In the genomic region with DNA sequence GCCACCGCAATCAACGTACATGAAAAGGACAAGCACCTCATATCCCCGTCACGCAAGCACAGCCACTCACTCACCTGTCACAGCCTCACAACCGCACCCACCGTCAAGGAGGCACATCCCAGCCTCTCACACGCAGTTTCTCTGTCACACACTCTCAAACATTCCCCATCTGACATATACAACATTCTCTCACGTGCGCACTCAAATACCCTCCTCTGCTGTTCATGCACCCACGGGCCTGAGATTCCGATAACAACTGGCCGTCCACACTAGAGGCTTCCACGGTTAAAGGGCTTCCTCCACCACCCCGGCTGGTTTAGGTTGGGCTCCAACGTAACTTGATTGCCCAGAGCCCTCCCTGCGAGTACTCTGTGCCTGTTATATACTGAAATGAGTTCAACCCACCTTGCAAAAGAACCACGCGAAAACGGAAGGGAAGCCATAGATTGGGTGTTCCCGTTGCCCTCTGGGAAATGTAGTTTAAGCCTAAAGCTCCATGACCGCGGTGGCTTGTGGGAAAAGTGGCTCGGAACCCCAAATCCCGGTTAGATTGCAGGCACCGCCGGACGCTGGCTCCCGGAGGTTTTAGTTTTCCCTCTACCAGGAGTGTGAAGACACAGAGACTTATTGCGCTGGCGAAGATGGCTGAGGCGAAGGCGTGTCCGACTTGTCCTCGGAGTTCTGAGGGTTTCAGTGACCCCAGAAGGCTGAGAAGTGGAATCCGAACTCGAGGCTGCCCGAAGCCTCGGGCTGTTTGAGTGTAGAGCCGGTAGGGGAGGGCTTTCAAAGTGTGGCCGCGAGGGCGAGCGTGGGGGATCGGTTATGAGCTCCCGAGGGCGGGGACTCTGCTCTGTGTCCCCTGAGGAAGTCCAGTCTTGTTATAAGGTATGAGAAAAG, we compare ENCODE assay signal across 1 cellular context.
TF ChIP-seq lines count a peak whose summit lies in the region.

TSS of gene ZNF573 (minus strand) at position 448 of the 897 bp plus-strand sequence. CDS start 5,857 bp downstream, outside the sequence.

TF ChIP-seq in HepG2, 621 proteins besides CTCF, POLR2A, EP300 and RAD21 (continued from another document and continues in another):
- TF ChIP-seq MAX (IDR thresholded peaks at IDR 0.05) = peak; percentile 72
- no peak for TF ChIP-seq JUND (CRISPR knock-in tag; IDR thresholded peaks at IDR 0.05)
- peak; percentile 88 for TF ChIP-seq ASH2L (IDR thresholded peaks at IDR 0.05; ENCODE audit: insufficient read length, low read depth, low read length)
- TF ChIP-seq AKAP8 (CRISPR knock-in tag; IDR thresholded peaks at IDR 0.05) = no peak
- no peak for TF ChIP-seq TOE1 (CRISPR knock-in tag; IDR thresholded peaks at IDR 0.05)
- peak; percentile 33; the same call in 1 of the 2 replicates for TF ChIP-seq MAZ (IDR thresholded peaks at IDR 0.05; ENCODE audit: borderline replicate concordance, low read depth, low read length)
- TF ChIP-seq MAZ (CRISPR knock-in tag; IDR thresholded peaks at IDR 0.05; ENCODE audit: low read depth) = no peak
- no peak for TF ChIP-seq ZNF737 (CRISPR knock-in tag; IDR thresholded peaks at IDR 0.05; ENCODE audit: borderline replicate concordance)
- peak; percentile 28; the same call in 1 of the 2 replicates for TF ChIP-seq CBX5 (CRISPR knock-in tag; IDR thresholded peaks at IDR 0.05; ENCODE audit: borderline replicate concordance)
- no peak for TF ChIP-seq HNF4A (CRISPR knock-in tag; IDR thresholded peaks at IDR 0.05)
- TF ChIP-seq NFKBIZ (CRISPR knock-in tag; IDR thresholded peaks at IDR 0.05) = no peak
- peak; percentile 86 for TF ChIP-seq GATAD1 (CRISPR knock-in tag; IDR thresholded peaks at IDR 0.05)
- TF ChIP-seq, protein P1, sequence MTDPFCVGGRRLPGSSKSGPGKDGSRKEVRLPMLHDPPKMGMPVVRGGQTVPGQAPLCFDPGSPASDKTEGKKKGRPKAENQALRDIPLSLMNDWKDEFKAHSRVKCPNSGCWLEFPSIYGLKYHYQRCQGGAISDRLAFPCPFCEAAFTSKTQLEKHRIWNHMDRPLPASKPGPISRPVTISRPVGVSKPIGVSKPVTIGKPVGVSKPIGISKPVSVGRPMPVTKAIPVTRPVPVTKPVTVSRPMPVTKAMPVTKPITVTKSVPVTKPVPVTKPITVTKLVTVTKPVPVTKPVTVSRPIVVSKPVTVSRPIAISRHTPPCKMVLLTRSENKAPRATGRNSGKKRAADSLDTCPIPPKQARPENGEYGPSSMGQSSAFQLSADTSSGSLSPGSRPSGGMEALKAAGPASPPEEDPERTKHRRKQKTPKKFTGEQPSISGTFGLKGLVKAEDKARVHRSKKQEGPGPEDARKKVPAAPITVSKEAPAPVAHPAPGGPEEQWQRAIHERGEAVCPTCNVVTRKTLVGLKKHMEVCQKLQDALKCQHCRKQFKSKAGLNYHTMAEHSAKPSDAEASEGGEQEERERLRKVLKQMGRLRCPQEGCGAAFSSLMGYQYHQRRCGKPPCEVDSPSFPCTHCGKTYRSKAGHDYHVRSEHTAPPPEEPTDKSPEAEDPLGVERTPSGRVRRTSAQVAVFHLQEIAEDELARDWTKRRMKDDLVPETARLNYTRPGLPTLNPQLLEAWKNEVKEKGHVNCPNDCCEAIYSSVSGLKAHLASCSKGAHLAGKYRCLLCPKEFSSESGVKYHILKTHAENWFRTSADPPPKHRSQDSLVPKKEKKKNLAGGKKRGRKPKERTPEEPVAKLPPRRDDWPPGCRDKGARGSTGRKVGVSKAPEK (CRISPR knock-in tag; IDR thresholded peaks at IDR 0.05; ENCODE audit: borderline replicate concordance) = peak; percentile 86; the same call in 1 of the 2 replicates
- no peak for TF ChIP-seq BCLAF1 (IDR thresholded peaks at IDR 0.05)
- no peak for TF ChIP-seq RBM39 (IDR thresholded peaks at IDR 0.05; ENCODE audit: low read depth, low read length, poor library complexity, severe bottlenecking)
- TF ChIP-seq ETV6 (CRISPR knock-in tag; conservative IDR thresholded peaks at IDR 0.05) = no peak
- no peak for TF ChIP-seq ZBTB7A (CRISPR knock-in tag; IDR thresholded peaks at IDR 0.05)
- no peak for TF ChIP-seq ZNF343 (CRISPR knock-in tag; IDR thresholded peaks at IDR 0.05)
- no peak for TF ChIP-seq IKZF1 (IDR thresholded peaks at IDR 0.05)
- TF ChIP-seq ZNF557 (CRISPR knock-in tag; IDR thresholded peaks at IDR 0.05) = peak; percentile 13; the same call in 1 of the 2 replicates
- no peak for TF ChIP-seq MTF1 (CRISPR knock-in tag; IDR thresholded peaks at IDR 0.05)
- no peak for TF ChIP-seq JDP2 (CRISPR knock-in tag; IDR thresholded peaks at IDR 0.05; ENCODE audit: borderline replicate concordance)
- peak; percentile 81 for TF ChIP-seq ZNF598 (CRISPR knock-in tag; IDR thresholded peaks at IDR 0.05; ENCODE audit: borderline replicate concordance)
- no peak for TF ChIP-seq FOSL2 (CRISPR knock-in tag; IDR thresholded peaks at IDR 0.05)
- TF ChIP-seq CREM (IDR thresholded peaks at IDR 0.05) = peak; percentile 89
- no peak for TF ChIP-seq CREM (CRISPR knock-in tag; IDR thresholded peaks at IDR 0.05)
- no peak for TF ChIP-seq ZKSCAN5 (CRISPR knock-in tag; IDR thresholded peaks at IDR 0.05)
- TF ChIP-seq, protein P2, sequence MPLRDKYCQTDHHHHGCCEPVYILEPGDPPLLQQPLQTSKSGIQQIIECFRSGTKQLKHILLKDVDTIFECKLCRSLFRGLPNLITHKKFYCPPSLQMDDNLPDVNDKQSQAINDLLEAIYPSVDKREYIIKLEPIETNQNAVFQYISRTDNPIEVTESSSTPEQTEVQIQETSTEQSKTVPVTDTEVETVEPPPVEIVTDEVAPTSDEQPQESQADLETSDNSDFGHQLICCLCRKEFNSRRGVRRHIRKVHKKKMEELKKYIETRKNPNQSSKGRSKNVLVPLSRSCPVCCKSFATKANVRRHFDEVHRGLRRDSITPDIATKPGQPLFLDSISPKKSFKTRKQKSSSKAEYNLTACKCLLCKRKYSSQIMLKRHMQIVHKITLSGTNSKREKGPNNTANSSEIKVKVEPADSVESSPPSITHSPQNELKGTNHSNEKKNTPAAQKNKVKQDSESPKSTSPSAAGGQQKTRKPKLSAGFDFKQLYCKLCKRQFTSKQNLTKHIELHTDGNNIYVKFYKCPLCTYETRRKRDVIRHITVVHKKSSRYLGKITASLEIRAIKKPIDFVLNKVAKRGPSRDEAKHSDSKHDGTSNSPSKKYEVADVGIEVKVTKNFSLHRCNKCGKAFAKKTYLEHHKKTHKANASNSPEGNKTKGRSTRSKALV (CRISPR knock-in tag; IDR thresholded peaks at IDR 0.05) = no peak
- peak; percentile 74; the same call in 1 of the 2 replicates for TF ChIP-seq ZNF510 (CRISPR knock-in tag; IDR thresholded peaks at IDR 0.05; ENCODE audit: low read depth)
- TF ChIP-seq TSC22D2 (CRISPR knock-in tag; IDR thresholded peaks at IDR 0.05; ENCODE audit: borderline replicate concordance) = no peak
- no peak for TF ChIP-seq IRF9 (CRISPR knock-in tag; IDR thresholded peaks at IDR 0.05; ENCODE audit: borderline replicate concordance)
- 0 out of 2 replicates have a peak, but pooled peaks have one; percentile 45 for TF ChIP-seq ZNF567 (CRISPR knock-in tag; IDR thresholded peaks at IDR 0.05; ENCODE audit: borderline replicate concordance)
- TF ChIP-seq, protein P3, sequence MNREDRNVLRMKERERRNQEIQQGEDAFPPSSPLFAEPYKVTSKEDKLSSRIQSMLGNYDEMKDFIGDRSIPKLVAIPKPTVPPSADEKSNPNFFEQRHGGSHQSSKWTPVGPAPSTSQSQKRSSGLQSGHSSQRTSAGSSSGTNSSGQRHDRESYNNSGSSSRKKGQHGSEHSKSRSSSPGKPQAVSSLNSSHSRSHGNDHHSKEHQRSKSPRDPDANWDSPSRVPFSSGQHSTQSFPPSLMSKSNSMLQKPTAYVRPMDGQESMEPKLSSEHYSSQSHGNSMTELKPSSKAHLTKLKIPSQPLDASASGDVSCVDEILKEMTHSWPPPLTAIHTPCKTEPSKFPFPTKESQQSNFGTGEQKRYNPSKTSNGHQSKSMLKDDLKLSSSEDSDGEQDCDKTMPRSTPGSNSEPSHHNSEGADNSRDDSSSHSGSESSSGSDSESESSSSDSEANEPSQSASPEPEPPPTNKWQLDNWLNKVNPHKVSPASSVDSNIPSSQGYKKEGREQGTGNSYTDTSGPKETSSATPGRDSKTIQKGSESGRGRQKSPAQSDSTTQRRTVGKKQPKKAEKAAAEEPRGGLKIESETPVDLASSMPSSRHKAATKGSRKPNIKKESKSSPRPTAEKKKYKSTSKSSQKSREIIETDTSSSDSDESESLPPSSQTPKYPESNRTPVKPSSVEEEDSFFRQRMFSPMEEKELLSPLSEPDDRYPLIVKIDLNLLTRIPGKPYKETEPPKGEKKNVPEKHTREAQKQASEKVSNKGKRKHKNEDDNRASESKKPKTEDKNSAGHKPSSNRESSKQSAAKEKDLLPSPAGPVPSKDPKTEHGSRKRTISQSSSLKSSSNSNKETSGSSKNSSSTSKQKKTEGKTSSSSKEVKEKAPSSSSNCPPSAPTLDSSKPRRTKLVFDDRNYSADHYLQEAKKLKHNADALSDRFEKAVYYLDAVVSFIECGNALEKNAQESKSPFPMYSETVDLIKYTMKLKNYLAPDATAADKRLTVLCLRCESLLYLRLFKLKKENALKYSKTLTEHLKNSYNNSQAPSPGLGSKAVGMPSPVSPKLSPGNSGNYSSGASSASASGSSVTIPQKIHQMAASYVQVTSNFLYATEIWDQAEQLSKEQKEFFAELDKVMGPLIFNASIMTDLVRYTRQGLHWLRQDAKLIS (CRISPR knock-in tag; IDR thresholded peaks at IDR 0.05) = no peak
- TF ChIP-seq, protein P4, sequence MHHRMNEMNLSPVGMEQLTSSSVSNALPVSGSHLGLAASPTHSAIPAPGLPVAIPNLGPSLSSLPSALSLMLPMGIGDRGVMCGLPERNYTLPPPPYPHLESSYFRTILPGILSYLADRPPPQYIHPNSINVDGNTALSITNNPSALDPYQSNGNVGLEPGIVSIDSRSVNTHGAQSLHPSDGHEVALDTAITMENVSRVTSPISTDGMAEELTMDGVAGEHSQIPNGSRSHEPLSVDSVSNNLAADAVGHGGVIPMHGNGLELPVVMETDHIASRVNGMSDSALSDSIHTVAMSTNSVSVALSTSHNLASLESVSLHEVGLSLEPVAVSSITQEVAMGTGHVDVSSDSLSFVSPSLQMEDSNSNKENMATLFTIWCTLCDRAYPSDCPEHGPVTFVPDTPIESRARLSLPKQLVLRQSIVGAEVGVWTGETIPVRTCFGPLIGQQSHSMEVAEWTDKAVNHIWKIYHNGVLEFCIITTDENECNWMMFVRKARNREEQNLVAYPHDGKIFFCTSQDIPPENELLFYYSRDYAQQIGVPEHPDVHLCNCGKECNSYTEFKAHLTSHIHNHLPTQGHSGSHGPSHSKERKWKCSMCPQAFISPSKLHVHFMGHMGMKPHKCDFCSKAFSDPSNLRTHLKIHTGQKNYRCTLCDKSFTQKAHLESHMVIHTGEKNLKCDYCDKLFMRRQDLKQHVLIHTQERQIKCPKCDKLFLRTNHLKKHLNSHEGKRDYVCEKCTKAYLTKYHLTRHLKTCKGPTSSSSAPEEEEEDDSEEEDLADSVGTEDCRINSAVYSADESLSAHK (CRISPR knock-in tag; IDR thresholded peaks at IDR 0.05; ENCODE audit: borderline replicate concordance) = no peak
- TF ChIP-seq, protein P5, sequence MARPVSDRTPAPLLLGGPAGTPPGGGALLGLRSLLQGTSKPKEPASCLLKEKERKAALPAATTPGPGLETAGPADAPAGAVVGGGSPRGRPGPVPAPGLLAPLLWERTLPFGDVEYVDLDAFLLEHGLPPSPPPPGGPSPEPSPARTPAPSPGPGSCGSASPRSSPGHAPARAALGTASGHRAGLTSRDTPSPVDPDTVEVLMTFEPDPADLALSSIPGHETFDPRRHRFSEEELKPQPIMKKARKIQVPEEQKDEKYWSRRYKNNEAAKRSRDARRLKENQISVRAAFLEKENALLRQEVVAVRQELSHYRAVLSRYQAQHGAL (CRISPR knock-in tag; IDR thresholded peaks at IDR 0.05; ENCODE audit: not compliant biosample characterization) = no peak
